In genomic region chr2:46252891-46253659, GRCh38 we compare ENCODE assay signal across 12 cellular contexts. TPM values are rescaled to one million over a fixed set of nuclear protein-coding genes. Genes with fewer than 3 reads are reported as not detected.
A peak's percentile ranks its signal among the peaks of the same experiment; 100 is the strongest.
DNase-seq lines count a peak whose midpoint lies in the region; ATAC-seq and TF ChIP-seq lines count a peak whose summit lies in the region.
"Had no signal": no experiment of that assay in that cellular context is flagged by ENCODE, and none has a peak within 500 bp of the region (broad histone marks: within the 10 kb centered on the region; RNA-seq: fewer than 3 reads in every experiment).

No MANE protein-coding gene starts in this region.

- intact Hi-C loops in Calu3 (cut with micrococcal nuclease; ENCODE audit: unreplicated experiment), result no loop called here

- no TSS peak for BruUV-seq in Calu3 (replicated peaks; lab: Mats Ljungman, UMichigan)

- no peaks in the 10 kb centered on the region for H3K27me3 ChIP-seq in MG63
- H3K27me3 ChIP-seq: tibial nerve had no signal

- H3K27me3 Mint-ChIP-seq in osteocyte (ENCODE audit: unreplicated experiment) (peaks cover 2% of the 10 kb centered on the region), Calu3 (ENCODE audit: unreplicated experiment) (no peaks in the 10 kb centered on the region)
- H3K27me3 Mint-ChIP-seq: activated naive CD8-positive, alpha-beta T cell had no signal

- CTCF ChIA-PET in Calu3 (lab: Charles Lee), result no interaction called here

- H3K27ac Mint-ChIP-seq in osteocyte (ENCODE audit: unreplicated experiment) (peak overlapping the region; percentile 20), Calu3 (ENCODE audit: unreplicated experiment) (no peak overlapping the region)
- H3K27ac Mint-ChIP-seq: activated naive CD8-positive, alpha-beta T cell had no signal

- H3K36me3 Mint-ChIP-seq in osteocyte (ENCODE audit: unreplicated experiment) (no peaks in the 10 kb centered on the region), Calu3 (ENCODE audit: insufficient read depth, unreplicated experiment) (no peaks in the 10 kb centered on the region)
- H3K36me3 Mint-ChIP-seq: activated naive CD8-positive, alpha-beta T cell had no signal

- H3K4me1 Mint-ChIP-seq in osteocyte (ENCODE audit: unreplicated experiment) (peaks cover 19% of the 10 kb centered on the region), Calu3 (ENCODE audit: low read depth, unreplicated experiment) (no peaks in the 10 kb centered on the region)

- no peak overlapping the region for H3K4me3 Mint-ChIP-seq in osteocyte (ENCODE audit: unreplicated experiment)
- H3K4me3 Mint-ChIP-seq in Calu3 (ENCODE audit: low read depth, unreplicated experiment), result no peak overlapping the region
- H3K4me3 Mint-ChIP-seq: activated naive CD8-positive, alpha-beta T cell had no signal

- no peak overlapping the region for H3K27ac ChIP-seq in coronary artery
- H3K27ac ChIP-seq: prostate gland, tibial nerve had no signal

- no peaks in the 10 kb centered on the region for H3K36me3 ChIP-seq in MG63
- H3K36me3 ChIP-seq: prostate gland, tibial nerve had no signal

- H3K9me3 Mint-ChIP-seq in osteocyte (ENCODE audit: unreplicated experiment), result no peaks in the 10 kb centered on the region
- H3K9me3 Mint-ChIP-seq in Calu3 (ENCODE audit: low read depth, unreplicated experiment), result no peaks in the 10 kb centered on the region

- H3K9me3 ChIP-seq in MG63, result no peaks in the 10 kb centered on the region
- H3K9me3 ChIP-seq: prostate gland, tibial nerve had no signal

- DNase-seq in MG63 (peak; percentile 22), fibroblast of the aortic adventitia (ENCODE audit: low read depth) (peak; percentile 40), osteocyte (ENCODE audit: extremely low spot score, unreplicated experiment) (no peak), Calu3 (no peak), MV-4-11 (lab: John Stamatoyannopoulos, UW) (no peak), NOMO-1 treated with DMSO at 0.1 percent for 48 hours (lab: John Stamatoyannopoulos, UW; ENCODE audit: unreplicated experiment) (no peak), coronary artery (ENCODE audit: low spot score) (no peak)
- DNase-seq: NCI-H524 treated with DMSO at 0.1 percent for 48 hours had no signal

- TF ChIP-seq CTCF in fibroblast of the aortic adventitia (IDR thresholded peaks at IDR 0.05; ENCODE audit: insufficient read depth, low read length), result no peak
- TF ChIP-seq CTCF in osteocyte (IDR thresholded peaks at IDR 0.05), result no peak
- no peak for TF ChIP-seq CTCF in Calu3 (IDR thresholded peaks at IDR 0.05; ENCODE audit: unreplicated experiment)
- no peak for TF ChIP-seq CTCF in coronary artery (IDR thresholded peaks at IDR 0.05)

- ATAC-seq in SK-N-SH treated with all-trans-retinoic acid at 6 μM for 48 hours, result peak; percentile 93

- no peak overlapping the region for H3K4me3 ChIP-seq in MG63
- no peak overlapping the region for H3K4me3 ChIP-seq in fibroblast of the aortic adventitia (ENCODE audit: low read depth, low read length)
- no peak overlapping the region for H3K4me3 ChIP-seq in coronary artery
- H3K4me3 ChIP-seq: prostate gland, tibial nerve had no signal

TF ChIP-seq in SK-N-SH treated with all-trans-retinoic acid at 6 μM for 48 hours, 23 proteins besides CTCF, POLR2A, EP300 and RAD21 (continues in another document):
- TF ChIP-seq GLIS3 (CRISPR knock-in tag; IDR thresholded peaks at IDR 0.05) (0 out of 2 replicates have a peak, but pooled peaks have one; percentile 52), TOX (CRISPR knock-in tag; IDR thresholded peaks at IDR 0.05; ENCODE audit: borderline replicate concordance) (no peak), PPARA (CRISPR knock-in tag; IDR thresholded peaks at IDR 0.05; ENCODE audit: borderline replicate concordance) (no peak), SNAI2 (CRISPR knock-in tag; IDR thresholded peaks at IDR 0.05) (peak; percentile 84; the same call in 1 of the 2 replicates), ZFP30 (CRISPR knock-in tag; IDR thresholded peaks at IDR 0.05) (no peak), ZFP3 (CRISPR knock-in tag; IDR thresholded peaks at IDR 0.05) (peak; percentile 56; the same call in 1 of the 2 replicates), PATZ1 (CRISPR knock-in tag; IDR thresholded peaks at IDR 0.05; ENCODE audit: borderline replicate concordance) (no peak), CSRNP3 (CRISPR knock-in tag; IDR thresholded peaks at IDR 0.05) (0 out of 2 replicates have a peak, but pooled peaks have one; percentile 28), ZNF8 (CRISPR knock-in tag; IDR thresholded peaks at IDR 0.05) (peak; percentile 33; the same call in 1 of the 2 replicates), TCF4 (CRISPR knock-in tag; IDR thresholded peaks at IDR 0.05; ENCODE audit: borderline replicate concordance) (peak; percentile 62; the same call in 1 of the 2 replicates), ZNF70 (CRISPR knock-in tag; IDR thresholded peaks at IDR 0.05) (peak; percentile 33; the same call in 1 of the 2 replicates), ZNF565 (CRISPR knock-in tag; conservative IDR thresholded peaks at IDR 0.05; ENCODE audit: low read depth) (0 out of 2 replicates have a peak, but pooled peaks have one; percentile 5), ARNTL (CRISPR knock-in tag; IDR thresholded peaks at IDR 0.05; ENCODE audit: borderline replicate concordance, low read depth) (no peak), ESRRG (CRISPR knock-in tag; IDR thresholded peaks at IDR 0.05) (no peak), RARB (CRISPR knock-in tag; IDR thresholded peaks at IDR 0.05) (no peak), POU6F1 (CRISPR knock-in tag; IDR thresholded peaks at IDR 0.05; ENCODE audit: borderline replicate concordance, low read depth) (no peak), ZC3H10 (CRISPR knock-in tag; IDR thresholded peaks at IDR 0.05) (no peak), ISL1 (CRISPR knock-in tag; IDR thresholded peaks at IDR 0.05) (peak; percentile 98), BACH2 (CRISPR knock-in tag; IDR thresholded peaks at IDR 0.05; ENCODE audit: borderline replicate concordance) (no peak), OSR1 (CRISPR knock-in tag; IDR thresholded peaks at IDR 0.05) (no peak), CSDC2 (CRISPR knock-in tag; IDR thresholded peaks at IDR 0.05) (no peak), CREB5 (CRISPR knock-in tag; IDR thresholded peaks at IDR 0.05; ENCODE audit: low read depth) (peak; percentile 79; the same call in 1 of the 2 replicates)

RNA-seq across cellular contexts. Expression of gene EPAS1, which starts 44.1 kb away (rescaled TPM):
- 27.6 and 46.1 TPM in 2 replicates for total RNA-seq in MG63 (2014; rRNA removed; shearing (Covaris generic); ENCODE audit: low replicate concordance)
- total RNA-seq in fibroblast of the aortic adventitia (ENCODE audit: low replicate concordance) (41.5 and 45.6 TPM in 2 replicates), osteocyte (11.0 and 14.1 TPM in 2 replicates), Calu3 (2022) (18.5 and 28.1 TPM in 2 replicates)

Comparison
In these comparisons a context has a peak if more than half of its experiments do, and no peak if none do; other contexts are left out.
1. DNase-seq: peak in MG63 (single experiment) and fibroblast of the aortic adventitia (single experiment); none in osteocyte (single experiment), Calu3 (single experiment), MV-4-11 (single experiment), NOMO-1 treated with DMSO at 0.1 percent for 48 hours (single experiment) and coronary artery (single experiment).